In the genomic region with DNA sequence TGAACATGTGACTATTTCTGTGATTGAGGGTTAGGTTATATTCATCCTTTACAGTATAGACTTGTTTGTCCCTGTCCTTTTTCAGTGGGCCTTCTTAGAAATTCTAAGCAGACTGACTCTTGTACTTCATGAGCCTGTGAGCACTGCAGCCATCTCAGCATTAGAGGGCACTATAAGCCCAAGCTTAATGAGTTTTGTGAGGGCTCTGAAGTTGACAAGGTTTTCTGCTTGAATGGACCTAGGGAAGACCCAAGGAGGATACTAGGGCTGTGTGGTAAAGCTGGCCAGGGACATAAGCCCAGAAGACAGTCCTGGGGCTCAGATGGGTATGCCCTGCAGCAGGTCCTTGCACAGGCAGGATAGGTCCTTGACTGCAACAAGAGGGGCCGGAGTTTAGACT, we compare ENCODE assay signal across 14 cellular contexts.
DNase-seq lines count a peak whose midpoint lies in the region; ATAC-seq and TF ChIP-seq lines count a peak whose summit lies in the region.
"Had no signal": no experiment of that assay in that cellular context is flagged by ENCODE, and none has a peak within 500 bp of the region (broad histone marks: within the 10 kb centered on the region; RNA-seq: fewer than 3 reads in every experiment).

No MANE protein-coding gene starts in this region.

- no peaks in the 10 kb centered on the region for H3K9me3 ChIP-seq in Panc1 (ENCODE audit: control insufficient read depth, insufficient read depth, low read depth, low read length)

- DNase-seq in GM03348 (ENCODE audit: low spot score): peak; percentile 24
- no peak for DNase-seq in Panc1 (ENCODE audit: low read depth, low spot score)
- peak; percentile 66 for DNase-seq in islet precursor cell
- no peak for DNase-seq in NOMO-1 treated with DMSO at 0.1 percent for 48 hours (lab: John Stamatoyannopoulos, UW; ENCODE audit: unreplicated experiment)
- DNase-seq in activated gamma-delta T cell treated with Interleukin-2 at 50 U/mL for 16 hours: no peak
- DNase-seq in NCI-H345 (lab: John Stamatoyannopoulos, UW): no peak
- no peak for DNase-seq in G401 (ENCODE audit: low spot score)
- DNase-seq: activated CD4-positive, alpha-beta memory T cell treated with anti-CD3 and anti-CD28 coated beads, Interleukin-2, amount 10 ng/mL, durations not matched to agents 7 days and 5 days; activated naive CD8-positive, alpha-beta T cell treated with anti-CD3 and anti-CD28 coated beads for 36 hours; DMS153; mucosa of descending colon; NCI-H2029 treated with DMSO at 0.1 percent for 48 hours; stimulated activated CD8-positive, alpha-beta memory T cell treated with anti-CD3 and anti-CD28 coated beads, Interleukin-4, amount 100 ng/mL, for 48 hours had no signal

- in situ Hi-C loops in Panc1 (cut with HindIII; ENCODE audit: low pct_unique_long_range_greater_than_20kb, low sequenced_read_pairs) (no loop called here), G401 (cut with HindIII; ENCODE audit: low sequenced_read_pairs) (no loop called here)

- BruUV-seq in Panc1 (replicated peaks; lab: Mats Ljungman, UMichigan): no TSS peak

- ATAC-seq in HG02642 (IDR thresholded peaks at IDR 0.05; ENCODE audit: poor library complexity, unreplicated experiment): peak; percentile 50
- ATAC-seq in Panc1: no peak
- ATAC-seq: mucosa of descending colon had no signal

- no peak overlapping the region for H3K27ac ChIP-seq in Panc1 (ENCODE audit: low read length)

- H3K4me1 ChIP-seq in Panc1 (ENCODE audit: control insufficient read depth, insufficient read depth, low read length): no peaks in the 10 kb centered on the region

- H3K27me3 ChIP-seq in Panc1 (ENCODE audit: control insufficient read depth, insufficient read depth, low read length): no peaks in the 10 kb centered on the region

- POLR2A ChIA-PET in Panc1 (lab: Charles Lee): no interaction called here

- CTCF ChIA-PET in Panc1 (lab: Charles Lee): no interaction called here

- TF ChIP-seq CTCF in Panc1 (IDR thresholded peaks at IDR 0.05): peak; percentile 27; the same call in 1 of the 2 replicates

- intact Hi-C loops in Panc1 (cut with micrococcal nuclease; ENCODE audit: unreplicated experiment): no loop called here

- H3K4me3 ChIP-seq in Panc1 (ENCODE audit: low read depth in 2 of 2, low read length in 2 of 2): no peak overlapping the region
- H3K4me3 ChIP-seq: mucosa of descending colon had no signal

- no peaks in the 10 kb centered on the region for H3K36me3 ChIP-seq in Panc1 (ENCODE audit: control insufficient read depth, insufficient read depth, low read length)

Comparison
In these comparisons a context has a peak if more than half of its experiments do, and no peak if none do; other contexts are left out.
1. DNase-seq: peak in GM03348 (single experiment) and islet precursor cell (single experiment); none in Panc1 (single experiment), NOMO-1 treated with DMSO at 0.1 percent for 48 hours (single experiment), activated gamma-delta T cell treated with Interleukin-2 at 50 U/mL for 16 hours (single experiment), NCI-H345 (single experiment) and G401 (single experiment).